In the genomic region with DNA sequence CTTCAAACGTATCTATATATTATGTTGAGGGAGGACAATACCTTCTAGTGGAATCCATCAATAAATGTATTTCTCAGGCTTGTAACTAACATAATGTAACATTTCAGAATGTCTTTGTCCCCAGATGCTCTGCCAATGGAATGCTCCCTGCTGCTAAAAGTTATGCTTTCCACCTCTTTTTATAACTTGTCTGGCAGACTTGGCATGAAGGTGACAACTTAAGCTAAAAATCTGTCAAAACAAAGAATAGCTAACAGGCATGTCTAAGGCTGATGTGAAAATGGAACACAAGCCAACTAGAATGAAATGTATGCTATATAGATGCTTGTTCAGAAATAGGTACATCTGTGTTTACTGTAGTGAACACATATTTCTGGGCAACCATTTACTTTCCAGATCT, we compare ENCODE assay signal across 23 cellular contexts.
DNase-seq lines count a peak whose midpoint lies in the region; TF ChIP-seq lines count a peak whose summit lies in the region.
"Had no signal": no experiment of that assay in that cellular context is flagged by ENCODE, and none has a peak within 500 bp of the region (broad histone marks: within the 10 kb centered on the region; RNA-seq: fewer than 3 reads in every experiment).

No MANE protein-coding gene starts in this region.

- no peaks in the 10 kb centered on the region for H3K9me2 ChIP-seq in PC-9 (ENCODE audit: insufficient read depth)

- TF ChIP-seq CTCF in osteocyte (IDR thresholded peaks at IDR 0.05) (no peak), PC-9 (conservative IDR thresholded peaks at IDR 0.05) (no peak)

- H3K9me3 Mint-ChIP-seq in osteocyte (ENCODE audit: unreplicated experiment), result peaks cover 20% of the 10 kb centered on the region

- H3F3A ChIP-seq in PC-9 (ENCODE audit: insufficient read depth, low read depth), result no peaks in the 10 kb centered on the region

- peaks cover 6% of the 10 kb centered on the region for H3K4me1 Mint-ChIP-seq in osteocyte (ENCODE audit: unreplicated experiment)
- H3K4me1 Mint-ChIP-seq: CD14-positive monocyte; CD4-positive, alpha-beta memory T cell; CD4-positive, CD25-positive, alpha-beta regulatory T cell; CD8-positive, alpha-beta memory T cell had no signal

- BruUV-seq in PC-9 (replicated peaks; lab: Mats Ljungman, UMichigan), result no TSS peak

- no peak overlapping the region for H3K4me3 ChIP-seq in PC-9
- H3K4me3 ChIP-seq: BLaER1, GM12878 had no signal

- H3K79me2 ChIP-seq in PC-9 (ENCODE audit: low read depth), result no peaks in the 10 kb centered on the region

- H3K27me3 Mint-ChIP-seq in osteocyte (ENCODE audit: unreplicated experiment), result no peaks in the 10 kb centered on the region
- H3K27me3 Mint-ChIP-seq: CD4-positive, alpha-beta memory T cell; CD4-positive, CD25-positive, alpha-beta regulatory T cell; CD8-positive, alpha-beta memory T cell had no signal

- H3K36me3 ChIP-seq in PC-9 (ENCODE audit: low read depth), result no peaks in the 10 kb centered on the region
- H3K36me3 ChIP-seq: BE2C, BLaER1 had no signal

- H2AFZ ChIP-seq in PC-9, result no peak overlapping the region

- no peaks in the 10 kb centered on the region for H3K9me3 ChIP-seq in PC-9 (ENCODE audit: insufficient read depth, low read depth)
- H3K9me3 ChIP-seq: BE2C, BLaER1 had no signal

- no peaks in the 10 kb centered on the region for H4K20me1 ChIP-seq in PC-9 (ENCODE audit: insufficient read depth)
- H4K20me1 ChIP-seq: BLaER1 had no signal

- CTCF ChIA-PET in PC-9 (lab: Charles Lee), result no interaction called here

- H3K36me3 Mint-ChIP-seq in osteocyte (ENCODE audit: unreplicated experiment), result no peaks in the 10 kb centered on the region
- H3K36me3 Mint-ChIP-seq: CD14-positive monocyte; CD4-positive, alpha-beta memory T cell; CD4-positive, CD25-positive, alpha-beta regulatory T cell; CD8-positive, alpha-beta memory T cell had no signal

- DNase-seq in astrocyte of the hippocampus (ENCODE audit: low read depth, low spot score), result peak; percentile 20
- DNase-seq in osteocyte (ENCODE audit: extremely low spot score, unreplicated experiment), result no peak
- DNase-seq in MV-4-11 (lab: John Stamatoyannopoulos, UW), result no peak
- DNase-seq in KG1 (lab: John Stamatoyannopoulos, UW), result no peak
- no peak for DNase-seq in PC-9
- DNase-seq: 8988T; ACHN; BE2C; C1 segment of cervical spinal cord; CD4-positive, alpha-beta memory T cell; CD4-positive, CD25-positive, alpha-beta regulatory T cell; CD8-positive, alpha-beta memory T cell; COR-L47; DMS 273 treated with DMSO at 0.1 percent for 48 hours; DMS153; DMS53; DMS79; DND-41; EL; GDM1 had no signal

- intact Hi-C loops in PC-9 (cut with micrococcal nuclease; ENCODE audit: unreplicated experiment), result no loop called here

- H3K27ac ChIP-seq in PC-9, result no peak overlapping the region
- H3K27ac ChIP-seq: BLaER1 had no signal

- POLR2A ChIA-PET in PC-9 (lab: Charles Lee; ENCODE audit: unreplicated experiment), result no interaction called here

- H3K4me2 ChIP-seq in PC-9, result no peak overlapping the region
- H3K4me2 ChIP-seq: BLaER1 had no signal

- no peak overlapping the region for H3K4me3 Mint-ChIP-seq in osteocyte (ENCODE audit: unreplicated experiment)
- H3K4me3 Mint-ChIP-seq: CD14-positive monocyte; CD4-positive, alpha-beta memory T cell; CD4-positive, CD25-positive, alpha-beta regulatory T cell; CD8-positive, alpha-beta memory T cell had no signal

- H3K27ac Mint-ChIP-seq in osteocyte (ENCODE audit: unreplicated experiment), result peak overlapping the region; percentile 52
- H3K27ac Mint-ChIP-seq: CD14-positive monocyte; CD4-positive, alpha-beta memory T cell; CD4-positive, CD25-positive, alpha-beta regulatory T cell; CD8-positive, alpha-beta memory T cell had no signal

- no peaks in the 10 kb centered on the region for H3K4me1 ChIP-seq in PC-9 (replicated peaks; ENCODE audit: insufficient read depth)
- H3K4me1 ChIP-seq: BE2C, BLaER1 had no signal

- H3K27me3 ChIP-seq in PC-9 (ENCODE audit: insufficient read depth, low read depth), result no peaks in the 10 kb centered on the region
- H3K27me3 ChIP-seq: BE2C, BLaER1 had no signal
